In genomic region chr6:123091091-123091895, GRCh38 we compare ENCODE assay signal across 15 cellular contexts.
DNase-seq lines count a peak whose midpoint lies in the region; ATAC-seq and TF ChIP-seq lines count a peak whose summit lies in the region.
"Had no signal": no experiment of that assay in that cellular context is flagged by ENCODE, and none has a peak within 500 bp of the region (broad histone marks: within the 10 kb centered on the region; RNA-seq: fewer than 3 reads in every experiment).

No MANE protein-coding gene starts in this region.

- no peak overlapping the region for H3K4me3 Mint-ChIP-seq in CD4-positive, alpha-beta T cell
- H3K4me3 Mint-ChIP-seq: activated CD4-positive, alpha-beta memory T cell treated with anti-CD3 and anti-CD28 coated beads, Interleukin-2, amount 10 ng/mL, durations not matched to agents 7 days and 5 days; activated naive CD8-positive, alpha-beta T cell treated with anti-CD3 and anti-CD28 coated beads for 36 hours; B cell had no signal

- no peaks in the 10 kb centered on the region for H3K9me3 Mint-ChIP-seq in CD4-positive, alpha-beta T cell
- H3K9me3 Mint-ChIP-seq: activated naive CD8-positive, alpha-beta T cell treated with anti-CD3 and anti-CD28 coated beads for 36 hours had no signal

- H3K36me3 ChIP-seq in PC-9 (ENCODE audit: low read depth) (no peaks in the 10 kb centered on the region), osteoblast (ENCODE audit: insufficient read depth, low read length) (no peaks in the 10 kb centered on the region)
- H3K36me3 ChIP-seq: lower lobe of right lung, right atrium auricular region had no signal

- no peaks in the 10 kb centered on the region for H3K79me2 ChIP-seq in PC-9 (ENCODE audit: low read depth)
- H3K79me2 ChIP-seq in osteoblast (ENCODE audit: insufficient read depth, low read length): no peaks in the 10 kb centered on the region

- peaks cover 28% of the 10 kb centered on the region for H3F3A ChIP-seq in PC-9 (ENCODE audit: insufficient read depth, low read depth)

- no peaks in the 10 kb centered on the region for H3K27me3 Mint-ChIP-seq in CD4-positive, alpha-beta T cell
- H3K27me3 Mint-ChIP-seq: activated CD4-positive, alpha-beta memory T cell treated with anti-CD3 and anti-CD28 coated beads, Interleukin-2, amount 10 ng/mL, durations not matched to agents 7 days and 5 days; activated naive CD8-positive, alpha-beta T cell treated with anti-CD3 and anti-CD28 coated beads for 36 hours; B cell had no signal

- BruUV-seq in PC-9 (replicated peaks; lab: Mats Ljungman, UMichigan): no TSS peak

- ATAC-seq in GM21360 (IDR thresholded peaks at IDR 0.05; ENCODE audit: unreplicated experiment): no peak
- no peak for ATAC-seq in CD4-positive, alpha-beta T cell (ENCODE audit: poor library complexity)
- ATAC-seq in GM21528 (IDR thresholded peaks at IDR 0.05; ENCODE audit: low FRiP score, unreplicated experiment): no peak
- ATAC-seq: K562, lower lobe of right lung had no signal

- CTCF ChIA-PET in PC-9 (lab: Charles Lee): no interaction called here
- CTCF ChIA-PET in CD4-positive, alpha-beta T cell (lab: Charles Lee): no interaction called here

- H3K4me1 ChIP-seq in PC-9 (replicated peaks; ENCODE audit: insufficient read depth): peaks cover 39% of the 10 kb centered on the region
- H3K4me1 ChIP-seq in osteoblast (ENCODE audit: insufficient read depth, low read length): peaks cover 13% of the 10 kb centered on the region
- H3K4me1 ChIP-seq: lower lobe of right lung, right atrium auricular region had no signal

- no peak overlapping the region for H3K27ac Mint-ChIP-seq in CD4-positive, alpha-beta T cell
- H3K27ac Mint-ChIP-seq: activated CD4-positive, alpha-beta memory T cell treated with anti-CD3 and anti-CD28 coated beads, Interleukin-2, amount 10 ng/mL, durations not matched to agents 7 days and 5 days; activated naive CD8-positive, alpha-beta T cell treated with anti-CD3 and anti-CD28 coated beads for 36 hours; B cell had no signal

- no peaks in the 10 kb centered on the region for H4K20me1 ChIP-seq in PC-9 (ENCODE audit: insufficient read depth)
- H4K20me1 ChIP-seq in osteoblast (ENCODE audit: insufficient read depth, low read length): no peaks in the 10 kb centered on the region

- no peak for TF ChIP-seq CTCF in PC-9 (conservative IDR thresholded peaks at IDR 0.05)
- TF ChIP-seq CTCF in osteoblast (IDR thresholded peaks at IDR 0.05; ENCODE audit: extremely low read depth, low read depth, low read length): no peak
- no peak for TF ChIP-seq CTCF in CD4-positive, alpha-beta T cell (IDR thresholded peaks at IDR 0.05)

- H3K36me3 Mint-ChIP-seq in CD4-positive, alpha-beta T cell (ENCODE audit: low read depth): no peaks in the 10 kb centered on the region
- H3K36me3 Mint-ChIP-seq: activated naive CD8-positive, alpha-beta T cell treated with anti-CD3 and anti-CD28 coated beads for 36 hours had no signal

- in situ Hi-C loops in Caki2 (cut with HindIII; ENCODE audit: low pct_unique_long_range_greater_than_20kb, low sequenced_read_pairs): no loop called here

- H3K27me3 ChIP-seq in PC-9 (ENCODE audit: insufficient read depth, low read depth) (no peaks in the 10 kb centered on the region), osteoblast (ENCODE audit: insufficient read depth, low read length) (no peaks in the 10 kb centered on the region)
- H3K27me3 ChIP-seq in CD4-positive, alpha-beta T cell (ENCODE audit: control insufficient read depth, insufficient read depth, low read length): no peaks in the 10 kb centered on the region
- H3K27me3 ChIP-seq: right atrium auricular region had no signal

- POLR2A ChIA-PET in PC-9 (lab: Charles Lee; ENCODE audit: unreplicated experiment): interaction anchor here (0.7 kb wide), 1 partner anchor 30 kb away, joined by 3 read pairs; no protein-coding TSS in a partner anchor
- POLR2A ChIA-PET in CD4-positive, alpha-beta T cell (lab: Charles Lee): no interaction called here

- H3K4me3 ChIP-seq in PC-9: peak overlapping the region; percentile 22; the same call in 1 of the 2 replicates
- no peak overlapping the region for H3K4me3 ChIP-seq in osteoblast (ENCODE audit: insufficient read depth, low read length)
- H3K4me3 ChIP-seq: K562, lower lobe of right lung, right atrium auricular region had no signal

- no peaks in the 10 kb centered on the region for H3K4me1 Mint-ChIP-seq in CD4-positive, alpha-beta T cell (ENCODE audit: low read depth)
- H3K4me1 Mint-ChIP-seq: activated CD4-positive, alpha-beta memory T cell treated with anti-CD3 and anti-CD28 coated beads, Interleukin-2, amount 10 ng/mL, durations not matched to agents 7 days and 5 days; activated naive CD8-positive, alpha-beta T cell treated with anti-CD3 and anti-CD28 coated beads for 36 hours; B cell had no signal

- peak overlapping the region; percentile 84 for H3K27ac ChIP-seq in PC-9
- H3K27ac ChIP-seq in epithelial cell of prostate: peak overlapping the region; percentile 82
- H3K27ac ChIP-seq in osteoblast (ENCODE audit: low read depth, low read length): peak overlapping the region; percentile 52
- H3K27ac ChIP-seq in CD4-positive, alpha-beta T cell (ENCODE audit: low read depth, low read length): no peak overlapping the region
- no peak overlapping the region for H3K27ac ChIP-seq in caudate nucleus (ENCODE audit: low read depth, low read length)
- H3K27ac ChIP-seq: lower lobe of right lung, right atrium auricular region had no signal

- H2AFZ ChIP-seq in PC-9 (peak overlapping the region; percentile 63), osteoblast (ENCODE audit: low read length) (peak overlapping the region; percentile 61)

- peak; percentile 64 for DNase-seq in Caki2 (ENCODE audit: low read depth)
- peak; percentile 37 to 88 for DNase-seq in PC-9
- DNase-seq in epithelial cell of prostate (ENCODE audit: low read depth, low spot score): peak; percentile 94
- DNase-seq in osteoblast (ENCODE audit: insufficient read length, low spot score, missing footprints): peak; percentile 36
- DNase-seq in CD4-positive, alpha-beta T cell: no peak
- no peak for DNase-seq in caudate nucleus (lab: John Stamatoyannopoulos, UW)
- DNase-seq: activated CD4-positive, alpha-beta memory T cell treated with anti-CD3 and anti-CD28 coated beads, Interleukin-2, amount 10 ng/mL, durations not matched to agents 7 days and 5 days; activated naive CD8-positive, alpha-beta T cell treated with anti-CD3 and anti-CD28 coated beads for 36 hours; lower lobe of right lung; NCI-H446 treated with DMSO at 0.1 percent for 48 hours had no signal

- H3K4me2 ChIP-seq in PC-9: peak overlapping the region; percentile 64
- H3K4me2 ChIP-seq in osteoblast (ENCODE audit: insufficient read depth, low read length): peak overlapping the region; percentile 40

- intact Hi-C loops in PC-9 (cut with micrococcal nuclease; ENCODE audit: unreplicated experiment): no loop called here
- intact Hi-C loops in CD4-positive, alpha-beta T cell (cut with DNase I, micrococcal nuclease): no loop called here

- no peaks in the 10 kb centered on the region; the same call in 1 of the 2 replicates for H3K9me3 ChIP-seq in PC-9 (ENCODE audit: insufficient read depth, low read depth)
- no peaks in the 10 kb centered on the region for H3K9me3 ChIP-seq in osteoblast (ENCODE audit: low read depth, low read length)
- no peaks in the 10 kb centered on the region for H3K9me3 ChIP-seq in CD4-positive, alpha-beta T cell (ENCODE audit: control insufficient read depth, low read length)
- H3K9me3 ChIP-seq: lower lobe of right lung, right atrium auricular region had no signal

- no peaks in the 10 kb centered on the region; the same call in 1 of the 2 replicates for H3K9me2 ChIP-seq in PC-9 (ENCODE audit: insufficient read depth)

Comparison
In these comparisons a context has a peak if more than half of its experiments do, and no peak if none do; other contexts are left out.
1. DNase-seq: peak in Caki2 (single experiment), PC-9 (2 of 2), epithelial cell of prostate (single experiment) and osteoblast (single experiment); none in CD4-positive, alpha-beta T cell (0 of 10) and caudate nucleus (0 of 61).
2. H3K27ac ChIP-seq: peak in PC-9 (single experiment), epithelial cell of prostate (single experiment) and osteoblast (single experiment); none in CD4-positive, alpha-beta T cell (single experiment) and caudate nucleus (single experiment).